Comparison of ENCODE assay signal across 27 cellular contexts in the genomic region with DNA sequence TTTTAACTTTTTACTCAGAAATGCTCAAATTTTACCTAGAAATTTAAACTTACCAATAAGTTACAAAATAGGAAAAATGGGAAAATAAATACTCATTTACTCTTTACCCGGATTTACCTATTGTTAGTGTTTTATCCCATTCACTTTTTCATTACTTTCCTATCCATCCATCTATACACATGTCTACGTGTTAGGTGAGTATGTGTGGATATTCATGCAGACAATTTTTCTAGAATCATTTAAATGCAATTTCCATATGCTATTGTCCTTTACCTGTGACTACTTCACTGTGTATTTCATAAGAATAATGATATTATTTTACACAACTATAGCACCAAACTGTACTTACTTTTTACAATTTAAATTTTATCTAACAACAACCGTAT.
"Had no signal": no experiment of that assay in that cellular context is flagged by ENCODE, and none has a peak within 500 bp of the region (broad histone marks: within the 10 kb centered on the region; RNA-seq: fewer than 3 reads in every experiment).

No MANE protein-coding gene starts in this region.

- H3K4me3 ChIP-seq: stomach, suprapubic skin, testis, thoracic aorta, thyroid gland, tibial artery, tibial nerve, transverse colon, upper lobe of left lung, upper lobe of right lung, uterus, vagina had no signal

- FAIRE-seq: urothelium cell line had no signal

- H3K9me3 ChIP-seq: stomach, suprapubic skin, testis, thoracic aorta, thyroid gland, tibial artery, tibial nerve, transverse colon, upper lobe of left lung, upper lobe of right lung, uterus, vagina had no signal

- H3K4me1 ChIP-seq: stomach, suprapubic skin, testis, thyroid gland, tibial nerve, transverse colon, upper lobe of left lung, upper lobe of right lung, uterus, vagina had no signal

- H3K27me3 ChIP-seq: stomach, suprapubic skin, testis, thyroid gland, tibial artery, tibial nerve, transverse colon, upper lobe of left lung, upper lobe of right lung, uterus, vagina had no signal

- H3K36me3 ChIP-seq: stomach, suprapubic skin, thoracic aorta, thyroid gland, tibial artery, tibial nerve, transverse colon, upper lobe of left lung, upper lobe of right lung, uterus, vagina had no signal

- ATAC-seq: stimulated activated effector memory CD8-positive, alpha-beta T cell treated with anti-CD3 and anti-CD28 coated beads, Interleukin-12 subunit alpha, Interleukin-12 subunit beta, amount 100 ng/mL, for 72 hours; stimulated activated memory B cell treated with anti-CD40 and anti-IgM and Interleukin-4, amounts not matched to agents 10 μg/mL and 1 μg/mL and 100 μg/mL, for 72 hours; stimulated activated naive B cell treated with anti-CD40 and anti-IgM and Interleukin-4, amounts not matched to agents 10 μg/mL and 1 μg/mL and 100 μg/mL, for 72 hours; stimulated activated naive CD8-positive, alpha-beta T cell treated with anti-CD3 and anti-CD28 coated beads, Interleukin-15, amount 100 ng/mL, for 72 hours; stimulated activated naive CD8-positive, alpha-beta T cell treated with anti-CD3 and anti-CD28 coated beads, Interleukin-15, Interleukin-2, amounts not matched to agents 100 U/mL and 50 U/mL, for 24 hours; upper lobe of right lung had no signal

- DNase-seq: stimulated activated CD4-positive, alpha-beta T cell treated with anti-CD3 and anti-CD28 coated beads, Interleukin-2, amount 100 ng/mL, for 48 hours; stimulated activated CD4-positive, alpha-beta T cell treated with anti-CD3 and anti-CD28 coated beads, Interleukin-4, amount 100 ng/mL, for 1 hour; stimulated activated CD4-positive, alpha-beta T cell treated with anti-CD3 and anti-CD28 coated beads, Interleukin-4, amount 100 ng/mL, for 24 hours; stimulated activated CD4-positive, alpha-beta T cell treated with anti-CD3 and anti-CD28 coated beads, Interleukin-4, amount 100 ng/mL, for 4 hours; stimulated activated CD8-positive, alpha-beta memory T cell treated with anti-CD3 and anti-CD28 coated beads, Interleukin-4, amount 100 ng/mL, for 48 hours; stimulated activated naive B cell treated with anti-CD40 and anti-IgM and Interleukin-4, amounts not matched to agents 10 μg/mL and 1 μg/mL and 100 μg/mL, for 72 hours; stimulated activated naive CD4-positive, alpha-beta T cell; stimulated activated naive CD4-positive, alpha-beta T cell treated with Interleukin-2 at 50 U/mL for 16 hours; stimulated activated naive CD8-positive, alpha-beta T cell treated with anti-CD3 and anti-CD28 coated beads, Interleukin-15, amount 100 ng/mL, for 72 hours; stimulated activated naive CD8-positive, alpha-beta T cell treated with anti-CD3 and anti-CD28 coated beads, Interleukin-15, Interleukin-2, amounts not matched to agents 100 U/mL and 50 U/mL, for 24 hours; stomach; substantia nigra; testis; thyroid gland; tibial artery; transverse colon; trophoblast cell; upper lobe of left lung; upper lobe of right lung; uterus had no signal

- H3K27ac ChIP-seq: stomach, suprapubic skin, testis, thoracic aorta, thyroid gland, tibial artery, tibial nerve, transverse colon, upper lobe of left lung, upper lobe of right lung, uterus, vagina had no signal
